21 cellular contexts compared by ENCODE assay signal in the genomic region with DNA sequence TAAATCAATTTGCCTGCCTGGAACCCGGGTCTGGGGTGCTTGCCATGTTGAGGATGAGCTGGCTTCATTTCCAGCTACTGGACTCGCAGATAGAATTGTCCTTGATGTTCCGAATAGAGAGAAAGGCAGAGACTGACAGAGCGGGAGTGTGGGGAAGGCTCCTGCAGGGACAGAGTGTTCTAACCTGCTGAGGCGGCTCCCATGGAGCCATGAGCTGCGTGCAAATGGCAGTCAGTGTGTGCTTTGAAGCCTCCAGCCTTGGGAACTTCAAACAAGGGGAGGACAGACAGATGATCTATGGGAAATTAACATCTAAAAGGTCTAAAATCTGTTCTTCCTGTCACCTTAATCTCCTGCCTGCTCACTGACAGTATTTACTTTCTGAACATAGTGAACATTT.
DNase-seq lines count a peak whose midpoint lies in the region; ATAC-seq and TF ChIP-seq lines count a peak whose summit lies in the region.
"Had no signal": no experiment of that assay in that cellular context is flagged by ENCODE, and none has a peak within 500 bp of the region (broad histone marks: within the 10 kb centered on the region; RNA-seq: fewer than 3 reads in every experiment).

No MANE protein-coding gene starts in this region.

- DNase-seq in GM23338 (ENCODE audit: low spot score) (no peak), WTC11 (ENCODE audit: low spot score) (no peak), iPS-NIHi11 (ENCODE audit: low spot score) (peak; percentile 26), DMS53 (lab: John Stamatoyannopoulos, UW) (no peak), CD1c-positive myeloid dendritic cell (ENCODE audit: extremely low spot score) (no peak)
- DNase-seq: CD8-positive, alpha-beta memory T cell; DMS 273 treated with DMSO at 0.1 percent for 48 hours; DMS79 treated with DMSO at 0.1 percent for 48 hours; H7; Kasumi-1; MV-4-11; NCI-H1105; NCI-H2029; NCI-H446; NCI-H526; OCI-M1; Peyer's patch; SK-N-SH; SW 1271 had no signal

- H3K4me3 Mint-ChIP-seq in GM23338 (no peak overlapping the region), WTC11 (no peak overlapping the region)
- H3K4me3 Mint-ChIP-seq: CD8-positive, alpha-beta memory T cell had no signal

- POLR2A ChIA-PET in WTC11 (lab: Charles Lee), result no interaction called here

- no peaks in the 10 kb centered on the region for H3F3A ChIP-seq in GM23338 (replicated peaks; ENCODE audit: low read depth)

- H3K9ac ChIP-seq in parathyroid adenoma, result no peak overlapping the region
- H3K9ac ChIP-seq: SK-N-SH had no signal

- H2AFZ ChIP-seq in GM23338 (no peak overlapping the region), parathyroid adenoma (peak overlapping the region; percentile 76)

- H3K79me2 ChIP-seq in GM23338 (replicated peaks; ENCODE audit: insufficient read depth) (no peaks in the 10 kb centered on the region), parathyroid adenoma (no peaks in the 10 kb centered on the region)

- H3K4me2 ChIP-seq in GM23338 (0 out of 2 replicates have a peak overlapping the region, but pooled peaks have one; percentile 17), parathyroid adenoma (ENCODE audit: low read length) (no peak overlapping the region)
- H3K4me2 ChIP-seq: SK-N-SH had no signal

- H3K27ac ChIP-seq in GM23338 (ENCODE audit: low read depth) (no peak overlapping the region), parathyroid adenoma (peak overlapping the region; percentile 79)
- H3K27ac ChIP-seq: Peyer's patch had no signal

- H3K9me2 ChIP-seq in GM23338 (ENCODE audit: insufficient read depth), result no peaks in the 10 kb centered on the region
- H3K9me2 ChIP-seq: SK-N-SH had no signal

- H3K36me3 Mint-ChIP-seq in GM23338 (ENCODE audit: low read depth) (no peaks in the 10 kb centered on the region), WTC11 (no peaks in the 10 kb centered on the region)

- no peaks in the 10 kb centered on the region for H4K20me1 ChIP-seq in GM23338 (replicated peaks; ENCODE audit: insufficient read depth)

- no peak for TF ChIP-seq CTCF in GM23338 (conservative IDR thresholded peaks at IDR 0.05; ENCODE audit: low read depth in 2 of 2)
- no peak for TF ChIP-seq CTCF in WTC11 (IDR thresholded peaks at IDR 0.05)
- no peak for TF ChIP-seq CTCF in parathyroid adenoma (IDR thresholded peaks at IDR 0.05)

- H3K27ac Mint-ChIP-seq in GM23338, result no peak overlapping the region
- no peak overlapping the region for H3K27ac Mint-ChIP-seq in WTC11
- H3K27ac Mint-ChIP-seq: CD8-positive, alpha-beta memory T cell had no signal

- no peaks in the 10 kb centered on the region for H3K9me3 ChIP-seq in parathyroid adenoma (ENCODE audit: control insufficient read depth, low read length)
- H3K9me3 ChIP-seq: Peyer's patch, SK-N-SH had no signal

- H3K4me1 ChIP-seq in GM23338 (ENCODE audit: insufficient read depth) (peaks cover 29% of the 10 kb centered on the region), parathyroid adenoma (peaks cover 28% of the 10 kb centered on the region)
- H3K4me1 ChIP-seq: Peyer's patch had no signal

- H3K36me3 ChIP-seq in GM23338 (ENCODE audit: insufficient read depth) (no peaks in the 10 kb centered on the region), parathyroid adenoma (ENCODE audit: control insufficient read depth, insufficient read depth, low read length) (no peaks in the 10 kb centered on the region)
- H3K36me3 ChIP-seq: Peyer's patch had no signal

- H3K4me1 Mint-ChIP-seq in GM23338, result peaks cover 33% of the 10 kb centered on the region
- H3K4me1 Mint-ChIP-seq in WTC11, result peaks cover 39% of the 10 kb centered on the region
- H3K4me1 Mint-ChIP-seq: CD8-positive, alpha-beta memory T cell had no signal

- H3K27me3 Mint-ChIP-seq in GM23338 (ENCODE audit: insufficient read depth, low read depth, poor library complexity) (peaks cover 5% of the 10 kb centered on the region), WTC11 (ENCODE audit: low read depth) (peaks cover 6% of the 10 kb centered on the region; the same call in 1 of the 2 replicates)
- H3K27me3 Mint-ChIP-seq: CD8-positive, alpha-beta memory T cell had no signal

- CTCF ChIA-PET in WTC11 (lab: Charles Lee), result interaction anchor here (0.8 to 2.4 kb wide), 5 partner anchors 14 to 275 kb away, joined by 3 to 9 read pairs (median 3); no protein-coding TSS in a partner anchor

- ATAC-seq in GM23338, result peak; percentile 93
- peak; percentile 81 for ATAC-seq in WTC11
- no peak for ATAC-seq in GM21360 (IDR thresholded peaks at IDR 0.05; ENCODE audit: unreplicated experiment)

- H3K4me3 ChIP-seq in GM23338 (no peak overlapping the region), parathyroid adenoma (ENCODE audit: low read depth, low read length) (no peak overlapping the region)
- H3K4me3 ChIP-seq: Peyer's patch had no signal

- H3K9me3 Mint-ChIP-seq in GM23338 (no peaks in the 10 kb centered on the region), WTC11 (peaks cover 6% of the 10 kb centered on the region; the same call in 1 of the 2 replicates)

- no peaks in the 10 kb centered on the region for H3K27me3 ChIP-seq in GM23338 (ENCODE audit: insufficient read depth)
- H3K27me3 ChIP-seq in parathyroid adenoma (ENCODE audit: control insufficient read depth, insufficient read depth, low read length), result no peaks in the 10 kb centered on the region
- H3K27me3 ChIP-seq: Peyer's patch had no signal

TF ChIP-seq in WTC11, 78 proteins besides CTCF, POLR2A, EP300 and RAD21:
- TF ChIP-seq, protein P1, sequence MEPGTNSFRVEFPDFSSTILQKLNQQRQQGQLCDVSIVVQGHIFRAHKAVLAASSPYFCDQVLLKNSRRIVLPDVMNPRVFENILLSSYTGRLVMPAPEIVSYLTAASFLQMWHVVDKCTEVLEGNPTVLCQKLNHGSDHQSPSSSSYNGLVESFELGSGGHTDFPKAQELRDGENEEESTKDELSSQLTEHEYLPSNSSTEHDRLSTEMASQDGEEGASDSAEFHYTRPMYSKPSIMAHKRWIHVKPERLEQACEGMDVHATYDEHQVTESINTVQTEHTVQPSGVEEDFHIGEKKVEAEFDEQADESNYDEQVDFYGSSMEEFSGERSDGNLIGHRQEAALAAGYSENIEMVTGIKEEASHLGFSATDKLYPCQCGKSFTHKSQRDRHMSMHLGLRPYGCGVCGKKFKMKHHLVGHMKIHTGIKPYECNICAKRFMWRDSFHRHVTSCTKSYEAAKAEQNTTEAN (CRISPR knock-in tag; IDR thresholded peaks at IDR 0.05), result no peak
- no peak for TF ChIP-seq GRHL2 (CRISPR knock-in tag; IDR thresholded peaks at IDR 0.05; ENCODE audit: insufficient replicate concordance, severe bottlenecking)
